In the genomic region with DNA sequence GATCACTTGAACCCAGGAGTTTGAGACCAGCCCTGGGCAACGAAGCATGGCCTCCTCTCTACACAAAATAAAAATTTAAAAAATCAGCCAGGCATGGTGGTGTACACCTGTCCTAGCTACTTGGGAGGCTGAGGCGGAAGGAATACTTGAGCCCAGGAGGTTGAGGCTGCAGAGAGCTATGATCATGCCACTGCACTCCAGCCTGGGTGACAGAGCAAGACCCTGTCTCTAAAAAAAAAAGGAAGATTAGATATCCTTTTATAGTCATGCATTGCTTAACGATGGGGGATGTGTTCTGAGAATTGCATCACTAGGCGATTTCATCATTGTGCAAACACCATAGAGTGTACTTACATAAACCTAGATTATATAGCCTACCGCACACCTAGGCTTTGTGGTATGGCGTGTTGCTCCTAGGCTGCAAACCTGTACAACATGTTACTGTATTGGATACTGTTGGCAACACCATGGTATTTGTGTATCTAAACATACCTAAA, we compare ENCODE assay signal across 1 cellular context.
TF ChIP-seq lines count a peak whose summit lies in the region.

No MANE protein-coding gene starts in this region.

TF ChIP-seq in HepG2, 621 proteins besides CTCF, POLR2A, EP300 and RAD21 (continued from another document and continues in another):
- TF ChIP-seq SOX6 (IDR thresholded peaks at IDR 0.05) (no peak), SOX6 (CRISPR knock-in tag; IDR thresholded peaks at IDR 0.05) (peak; percentile 92), SALL1 (CRISPR knock-in tag; IDR thresholded peaks at IDR 0.05) (peak; percentile 80), ZFP36L2 (CRISPR knock-in tag; IDR thresholded peaks at IDR 0.05) (no peak), SIN3A (IDR thresholded peaks at IDR 0.05; ENCODE audit: borderline replicate concordance, low read depth, low read length) (0 out of 2 replicates have a peak, but pooled peaks have one; percentile 30), KAT8 (CRISPR knock-in tag; IDR thresholded peaks at IDR 0.05) (peak; percentile 85; the same call in 1 of the 2 replicates), RBM39 (IDR thresholded peaks at IDR 0.05; ENCODE audit: low read depth, low read length, poor library complexity, severe bottlenecking) (no peak), ZNF337 (CRISPR knock-in tag; IDR thresholded peaks at IDR 0.05; ENCODE audit: borderline replicate concordance, low read depth) (0 out of 2 replicates have a peak, but pooled peaks have one; percentile 57), PHB2 (IDR thresholded peaks at IDR 0.05; ENCODE audit: partially characterized antibody) (no peak), HOXA7 (CRISPR knock-in tag; IDR thresholded peaks at IDR 0.05) (no peak), EED (CRISPR knock-in tag; IDR thresholded peaks at IDR 0.05) (no peak), ZMYM2 (CRISPR knock-in tag; IDR thresholded peaks at IDR 0.05) (peak; percentile 31; the same call in 1 of the 2 replicates), SAP130 (CRISPR knock-in tag; IDR thresholded peaks at IDR 0.05; ENCODE audit: low read depth) (peak; percentile 79), ZFP37 (CRISPR knock-in tag; IDR thresholded peaks at IDR 0.05; ENCODE audit: borderline replicate concordance) (no peak), MIER2 (CRISPR knock-in tag; IDR thresholded peaks at IDR 0.05) (peak; percentile 71; the same call in 1 of the 2 replicates), IRX3 (CRISPR knock-in tag; IDR thresholded peaks at IDR 0.05; ENCODE audit: borderline replicate concordance, low read depth) (peak; percentile 45; the same call in 1 of the 2 replicates), FOXO1 (CRISPR knock-in tag; IDR thresholded peaks at IDR 0.05) (peak; percentile 73), PLRG1 (conservative IDR thresholded peaks at IDR 0.05) (no peak), SIX4 (CRISPR knock-in tag; IDR thresholded peaks at IDR 0.05) (peak; percentile 75), PAX8 (CRISPR knock-in tag; IDR thresholded peaks at IDR 0.05; ENCODE audit: borderline replicate concordance) (no peak), SNAPC2 (CRISPR knock-in tag; IDR thresholded peaks at IDR 0.05) (peak; percentile 84; the same call in 1 of the 2 replicates), NR2F2 (IDR thresholded peaks at IDR 0.05; ENCODE audit: borderline replicate concordance, low read depth) (peak; percentile 67; the same call in 1 of the 2 replicates), SATB2 (CRISPR knock-in tag; IDR thresholded peaks at IDR 0.05) (no peak), ESRRA (CRISPR knock-in tag; IDR thresholded peaks at IDR 0.05; ENCODE audit: low read depth) (0 out of 2 replicates have a peak, but pooled peaks have one; percentile 44), ZNF264 (CRISPR knock-in tag; IDR thresholded peaks at IDR 0.05) (peak; percentile 67), FOXA3 (CRISPR knock-in tag; IDR thresholded peaks at IDR 0.05) (peak; percentile 99), ZNF761 (CRISPR knock-in tag; conservative IDR thresholded peaks at IDR 0.05) (peak; percentile 72; the same call in 1 of the 2 replicates)
- TF ChIP-seq, protein P1, sequence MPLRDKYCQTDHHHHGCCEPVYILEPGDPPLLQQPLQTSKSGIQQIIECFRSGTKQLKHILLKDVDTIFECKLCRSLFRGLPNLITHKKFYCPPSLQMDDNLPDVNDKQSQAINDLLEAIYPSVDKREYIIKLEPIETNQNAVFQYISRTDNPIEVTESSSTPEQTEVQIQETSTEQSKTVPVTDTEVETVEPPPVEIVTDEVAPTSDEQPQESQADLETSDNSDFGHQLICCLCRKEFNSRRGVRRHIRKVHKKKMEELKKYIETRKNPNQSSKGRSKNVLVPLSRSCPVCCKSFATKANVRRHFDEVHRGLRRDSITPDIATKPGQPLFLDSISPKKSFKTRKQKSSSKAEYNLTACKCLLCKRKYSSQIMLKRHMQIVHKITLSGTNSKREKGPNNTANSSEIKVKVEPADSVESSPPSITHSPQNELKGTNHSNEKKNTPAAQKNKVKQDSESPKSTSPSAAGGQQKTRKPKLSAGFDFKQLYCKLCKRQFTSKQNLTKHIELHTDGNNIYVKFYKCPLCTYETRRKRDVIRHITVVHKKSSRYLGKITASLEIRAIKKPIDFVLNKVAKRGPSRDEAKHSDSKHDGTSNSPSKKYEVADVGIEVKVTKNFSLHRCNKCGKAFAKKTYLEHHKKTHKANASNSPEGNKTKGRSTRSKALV (CRISPR knock-in tag; IDR thresholded peaks at IDR 0.05) = no peak
- TF ChIP-seq, protein P2, sequence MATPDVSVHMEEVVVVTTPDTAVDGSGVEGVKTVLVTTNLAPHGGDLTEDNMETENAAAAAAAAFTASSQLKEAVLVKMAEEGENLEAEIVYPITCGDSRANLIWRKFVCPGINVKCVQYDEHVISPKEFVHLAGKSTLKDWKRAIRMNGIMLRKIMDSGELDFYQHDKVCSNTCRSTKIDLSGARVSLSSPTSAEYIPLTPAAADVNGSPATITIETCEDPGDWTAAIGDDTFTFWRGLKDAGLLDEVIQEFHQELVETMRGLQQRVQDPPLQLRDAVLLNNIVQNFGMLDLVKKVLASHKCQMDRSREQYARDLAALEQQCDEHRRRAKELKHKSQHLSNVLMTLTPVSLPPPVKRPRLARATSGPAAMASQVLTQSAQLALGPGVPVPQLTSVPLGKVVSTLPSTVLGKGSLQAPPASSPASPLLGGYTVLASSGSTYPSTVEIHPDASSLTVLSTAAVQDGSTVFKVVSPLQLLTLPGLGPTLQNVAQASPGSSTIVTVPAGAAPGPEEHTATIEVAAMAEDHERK (CRISPR knock-in tag; IDR thresholded peaks at IDR 0.05; ENCODE audit: low read depth) = 0 out of 2 replicates have a peak, but pooled peaks have one; percentile 25
- TF ChIP-seq, protein P3, sequence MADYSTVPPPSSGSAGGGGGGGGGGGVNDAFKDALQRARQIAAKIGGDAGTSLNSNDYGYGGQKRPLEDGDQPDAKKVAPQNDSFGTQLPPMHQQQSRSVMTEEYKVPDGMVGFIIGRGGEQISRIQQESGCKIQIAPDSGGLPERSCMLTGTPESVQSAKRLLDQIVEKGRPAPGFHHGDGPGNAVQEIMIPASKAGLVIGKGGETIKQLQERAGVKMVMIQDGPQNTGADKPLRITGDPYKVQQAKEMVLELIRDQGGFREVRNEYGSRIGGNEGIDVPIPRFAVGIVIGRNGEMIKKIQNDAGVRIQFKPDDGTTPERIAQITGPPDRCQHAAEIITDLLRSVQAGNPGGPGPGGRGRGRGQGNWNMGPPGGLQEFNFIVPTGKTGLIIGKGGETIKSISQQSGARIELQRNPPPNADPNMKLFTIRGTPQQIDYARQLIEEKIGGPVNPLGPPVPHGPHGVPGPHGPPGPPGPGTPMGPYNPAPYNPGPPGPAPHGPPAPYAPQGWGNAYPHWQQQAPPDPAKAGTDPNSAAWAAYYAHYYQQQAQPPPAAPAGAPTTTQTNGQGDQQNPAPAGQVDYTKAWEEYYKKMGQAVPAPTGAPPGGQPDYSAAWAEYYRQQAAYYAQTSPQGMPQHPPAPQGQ (CRISPR knock-in tag; IDR thresholded peaks at IDR 0.05; ENCODE audit: borderline replicate concordance) = peak; percentile 54; the same call in 1 of the 2 replicates
- TF ChIP-seq, protein P4, sequence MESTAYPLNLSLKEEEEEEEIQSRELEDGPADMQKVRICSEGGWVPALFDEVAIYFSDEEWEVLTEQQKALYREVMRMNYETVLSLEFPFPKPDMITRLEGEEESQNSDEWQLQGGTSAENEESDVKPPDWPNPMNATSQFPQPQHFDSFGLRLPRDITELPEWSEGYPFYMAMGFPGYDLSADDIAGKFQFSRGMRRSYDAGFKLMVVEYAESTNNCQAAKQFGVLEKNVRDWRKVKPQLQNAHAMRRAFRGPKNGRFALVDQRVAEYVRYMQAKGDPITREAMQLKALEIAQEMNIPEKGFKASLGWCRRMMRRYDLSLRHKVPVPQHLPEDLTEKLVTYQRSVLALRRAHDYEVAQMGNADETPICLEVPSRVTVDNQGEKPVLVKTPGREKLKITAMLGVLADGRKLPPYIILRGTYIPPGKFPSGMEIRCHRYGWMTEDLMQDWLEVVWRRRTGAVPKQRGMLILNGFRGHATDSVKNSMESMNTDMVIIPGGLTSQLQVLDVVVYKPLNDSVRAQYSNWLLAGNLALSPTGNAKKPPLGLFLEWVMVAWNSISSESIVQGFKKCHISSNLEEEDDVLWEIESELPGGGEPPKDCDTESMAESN (CRISPR knock-in tag; conservative IDR thresholded peaks at IDR 0.05) = peak; percentile 86
- TF ChIP-seq, protein P5, sequence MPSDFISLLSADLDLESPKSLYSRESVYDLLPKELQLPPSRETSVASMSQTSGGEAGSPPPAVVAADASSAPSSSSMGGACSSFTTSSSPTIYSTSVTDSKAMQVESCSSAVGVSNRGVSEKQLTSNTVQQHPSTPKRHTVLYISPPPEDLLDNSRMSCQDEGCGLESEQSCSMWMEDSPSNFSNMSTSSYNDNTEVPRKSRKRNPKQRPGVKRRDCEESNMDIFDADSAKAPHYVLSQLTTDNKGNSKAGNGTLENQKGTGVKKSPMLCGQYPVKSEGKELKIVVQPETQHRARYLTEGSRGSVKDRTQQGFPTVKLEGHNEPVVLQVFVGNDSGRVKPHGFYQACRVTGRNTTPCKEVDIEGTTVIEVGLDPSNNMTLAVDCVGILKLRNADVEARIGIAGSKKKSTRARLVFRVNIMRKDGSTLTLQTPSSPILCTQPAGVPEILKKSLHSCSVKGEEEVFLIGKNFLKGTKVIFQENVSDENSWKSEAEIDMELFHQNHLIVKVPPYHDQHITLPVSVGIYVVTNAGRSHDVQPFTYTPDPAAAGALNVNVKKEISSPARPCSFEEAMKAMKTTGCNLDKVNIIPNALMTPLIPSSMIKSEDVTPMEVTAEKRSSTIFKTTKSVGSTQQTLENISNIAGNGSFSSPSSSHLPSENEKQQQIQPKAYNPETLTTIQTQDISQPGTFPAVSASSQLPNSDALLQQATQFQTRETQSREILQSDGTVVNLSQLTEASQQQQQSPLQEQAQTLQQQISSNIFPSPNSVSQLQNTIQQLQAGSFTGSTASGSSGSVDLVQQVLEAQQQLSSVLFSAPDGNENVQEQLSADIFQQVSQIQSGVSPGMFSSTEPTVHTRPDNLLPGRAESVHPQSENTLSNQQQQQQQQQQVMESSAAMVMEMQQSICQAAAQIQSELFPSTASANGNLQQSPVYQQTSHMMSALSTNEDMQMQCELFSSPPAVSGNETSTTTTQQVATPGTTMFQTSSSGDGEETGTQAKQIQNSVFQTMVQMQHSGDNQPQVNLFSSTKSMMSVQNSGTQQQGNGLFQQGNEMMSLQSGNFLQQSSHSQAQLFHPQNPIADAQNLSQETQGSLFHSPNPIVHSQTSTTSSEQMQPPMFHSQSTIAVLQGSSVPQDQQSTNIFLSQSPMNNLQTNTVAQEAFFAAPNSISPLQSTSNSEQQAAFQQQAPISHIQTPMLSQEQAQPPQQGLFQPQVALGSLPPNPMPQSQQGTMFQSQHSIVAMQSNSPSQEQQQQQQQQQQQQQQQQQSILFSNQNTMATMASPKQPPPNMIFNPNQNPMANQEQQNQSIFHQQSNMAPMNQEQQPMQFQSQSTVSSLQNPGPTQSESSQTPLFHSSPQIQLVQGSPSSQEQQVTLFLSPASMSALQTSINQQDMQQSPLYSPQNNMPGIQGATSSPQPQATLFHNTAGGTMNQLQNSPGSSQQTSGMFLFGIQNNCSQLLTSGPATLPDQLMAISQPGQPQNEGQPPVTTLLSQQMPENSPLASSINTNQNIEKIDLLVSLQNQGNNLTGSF (CRISPR knock-in tag; IDR thresholded peaks at IDR 0.05) = no peak
- TF ChIP-seq, protein P6, sequence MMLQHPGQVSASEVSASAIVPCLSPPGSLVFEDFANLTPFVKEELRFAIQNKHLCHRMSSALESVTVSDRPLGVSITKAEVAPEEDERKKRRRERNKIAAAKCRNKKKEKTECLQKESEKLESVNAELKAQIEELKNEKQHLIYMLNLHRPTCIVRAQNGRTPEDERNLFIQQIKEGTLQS (CRISPR knock-in tag; IDR thresholded peaks at IDR 0.05) = peak; percentile 100
- TF ChIP-seq, protein P7, sequence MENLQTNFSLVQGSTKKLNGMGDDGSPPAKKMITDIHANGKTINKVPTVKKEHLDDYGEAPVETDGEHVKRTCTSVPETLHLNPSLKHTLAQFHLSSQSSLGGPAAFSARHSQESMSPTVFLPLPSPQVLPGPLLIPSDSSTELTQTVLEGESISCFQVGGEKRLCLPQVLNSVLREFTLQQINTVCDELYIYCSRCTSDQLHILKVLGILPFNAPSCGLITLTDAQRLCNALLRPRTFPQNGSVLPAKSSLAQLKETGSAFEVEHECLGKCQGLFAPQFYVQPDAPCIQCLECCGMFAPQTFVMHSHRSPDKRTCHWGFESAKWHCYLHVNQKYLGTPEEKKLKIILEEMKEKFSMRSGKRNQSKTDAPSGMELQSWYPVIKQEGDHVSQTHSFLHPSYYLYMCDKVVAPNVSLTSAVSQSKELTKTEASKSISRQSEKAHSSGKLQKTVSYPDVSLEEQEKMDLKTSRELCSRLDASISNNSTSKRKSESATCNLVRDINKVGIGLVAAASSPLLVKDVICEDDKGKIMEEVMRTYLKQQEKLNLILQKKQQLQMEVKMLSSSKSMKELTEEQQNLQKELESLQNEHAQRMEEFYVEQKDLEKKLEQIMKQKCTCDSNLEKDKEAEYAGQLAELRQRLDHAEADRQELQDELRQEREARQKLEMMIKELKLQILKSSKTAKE (CRISPR knock-in tag; IDR thresholded peaks at IDR 0.05; ENCODE audit: borderline replicate concordance) = peak; percentile 69; the same call in 1 of the 2 replicates
- TF ChIP-seq, protein P8, sequence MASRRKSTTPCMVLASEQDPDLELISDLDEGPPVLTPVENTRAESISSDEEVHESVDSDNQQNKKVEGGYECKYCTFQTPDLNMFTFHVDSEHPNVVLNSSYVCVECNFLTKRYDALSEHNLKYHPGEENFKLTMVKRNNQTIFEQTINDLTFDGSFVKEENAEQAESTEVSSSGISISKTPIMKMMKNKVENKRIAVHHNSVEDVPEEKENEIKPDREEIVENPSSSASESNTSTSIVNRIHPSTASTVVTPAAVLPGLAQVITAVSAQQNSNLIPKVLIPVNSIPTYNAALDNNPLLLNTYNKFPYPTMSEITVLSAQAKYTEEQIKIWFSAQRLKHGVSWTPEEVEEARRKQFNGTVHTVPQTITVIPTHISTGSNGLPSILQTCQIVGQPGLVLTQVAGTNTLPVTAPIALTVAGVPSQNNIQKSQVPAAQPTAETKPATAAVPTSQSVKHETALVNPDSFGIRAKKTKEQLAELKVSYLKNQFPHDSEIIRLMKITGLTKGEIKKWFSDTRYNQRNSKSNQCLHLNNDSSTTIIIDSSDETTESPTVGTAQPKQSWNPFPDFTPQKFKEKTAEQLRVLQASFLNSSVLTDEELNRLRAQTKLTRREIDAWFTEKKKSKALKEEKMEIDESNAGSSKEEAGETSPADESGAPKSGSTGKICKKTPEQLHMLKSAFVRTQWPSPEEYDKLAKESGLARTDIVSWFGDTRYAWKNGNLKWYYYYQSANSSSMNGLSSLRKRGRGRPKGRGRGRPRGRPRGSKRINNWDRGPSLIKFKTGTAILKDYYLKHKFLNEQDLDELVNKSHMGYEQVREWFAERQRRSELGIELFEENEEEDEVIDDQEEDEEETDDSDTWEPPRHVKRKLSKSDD (CRISPR knock-in tag; IDR thresholded peaks at IDR 0.05; ENCODE audit: low read depth) = peak; percentile 80; the same call in 1 of the 2 replicates
- TF ChIP-seq, protein P9, sequence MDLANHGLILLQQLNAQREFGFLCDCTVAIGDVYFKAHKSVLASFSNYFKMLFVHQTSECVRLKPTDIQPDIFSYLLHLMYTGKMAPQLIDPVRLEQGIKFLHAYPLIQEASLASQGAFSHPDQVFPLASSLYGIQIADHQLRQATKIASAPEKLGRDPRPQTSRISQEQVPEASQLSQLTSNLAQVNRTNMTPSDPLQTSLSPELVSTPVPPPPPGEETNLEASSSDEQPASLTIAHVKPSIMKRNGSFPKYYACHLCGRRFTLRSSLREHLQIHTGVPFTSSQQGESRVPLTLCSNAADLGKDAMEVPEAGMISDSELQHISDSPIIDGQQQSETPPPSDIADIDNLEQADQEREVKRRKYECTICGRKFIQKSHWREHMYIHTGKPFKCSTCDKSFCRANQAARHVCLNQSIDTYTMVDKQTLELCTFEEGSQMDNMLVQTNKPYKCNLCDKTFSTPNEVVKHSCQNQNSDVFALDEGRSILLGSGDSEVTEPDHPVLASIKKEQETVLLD (CRISPR knock-in tag; IDR thresholded peaks at IDR 0.05; ENCODE audit: low read depth) = no peak
